18 cellular contexts compared by ENCODE assay signal in genomic region chr14:103187911-103188310, GRCh38.
"Had no signal": no experiment of that assay in that cellular context is flagged by ENCODE, and none has a peak within 500 bp of the region (broad histone marks: within the 10 kb centered on the region; RNA-seq: fewer than 3 reads in every experiment).

No MANE protein-coding gene starts in this region.

- H3K9me3 ChIP-seq: gastroesophageal sphincter, mucosa of descending colon, thoracic aorta had no signal

- H3K4me1 Mint-ChIP-seq: activated CD4-positive, alpha-beta T cell treated with anti-CD3 and anti-CD28 coated beads, Interleukin-2, amount 10 ng/mL, durations not matched to agents 7 days and 5 days had no signal

- H3K4me3 ChIP-seq: mucosa of descending colon, thoracic aorta had no signal

- H3K27ac ChIP-seq: brain microvascular endothelial cell, thoracic aorta had no signal

- H3K36me3 ChIP-seq: brain microvascular endothelial cell, gastroesophageal sphincter, thoracic aorta had no signal

- DNase-seq: activated CD4-positive, alpha-beta T cell treated with anti-CD3 and anti-CD28 coated beads, Interleukin-2, amount 10 ng/mL, durations not matched to agents 7 days and 5 days; activated CD8-positive, alpha-beta T cell treated with anti-CD3 and anti-CD28 coated beads, Interleukin-2, amount 10 ng/mL, durations not matched to agents 7 days and 5 days; activated gamma-delta T cell treated with Interleukin-2 at 50 U/mL for 16 hours; aorta; brain microvascular endothelial cell; caudate nucleus; effector memory CD8-positive, alpha-beta T cell; head of caudate nucleus; left cardiac atrium; mucosa of descending colon; retina; stimulated activated CD4-positive, alpha-beta T cell treated with anti-CD3 and anti-CD28 coated beads, Interleukin-4, amount 100 ng/mL, for 24 hours; stimulated activated naive CD4-positive, alpha-beta T cell treated with Interleukin-2 at 50 U/mL for 16 hours had no signal

- ATAC-seq: activated CD4-positive, CD25-positive, alpha-beta regulatory T cell treated with anti-CD3 and anti-CD28 coated beads, Interleukin-2, amount 50 U/mL, for 24 hours; activated CD8-positive, alpha-beta T cell treated with anti-CD3 and anti-CD28 coated beads, Interleukin-2, amount 10 ng/mL, durations not matched to agents 7 days and 5 days; effector memory CD8-positive, alpha-beta T cell; gastroesophageal sphincter; left cardiac atrium; mucosa of descending colon had no signal

- H3K4me3 Mint-ChIP-seq: activated CD4-positive, alpha-beta T cell treated with anti-CD3 and anti-CD28 coated beads, Interleukin-2, amount 10 ng/mL, durations not matched to agents 7 days and 5 days; activated CD8-positive, alpha-beta T cell treated with anti-CD3 and anti-CD28 coated beads, Interleukin-2, amount 10 ng/mL, durations not matched to agents 7 days and 5 days; activated T-helper 1 cell treated with anti-CD3 and anti-CD28 coated beads, Interleukin-12 subunit alpha, Interleukin-12 subunit beta, Interleukin-2, Interleukin-4 antibody, amounts not matched to agents 30 ng/mL and 10 ng/mL and 1 ng/mL, durations not matched to agents 14 hours and 24 hours and 36 hours had no signal

- H3K36me3 Mint-ChIP-seq: activated naive CD4-positive, alpha-beta T cell treated with anti-CD3 and anti-CD28 coated beads, Interleukin-2, amount 50 U/mL, for 24 hours had no signal

- H3K9me3 Mint-ChIP-seq: activated CD4-positive, alpha-beta T cell treated with anti-CD3 and anti-CD28 coated beads, Interleukin-2, amount 10 ng/mL, durations not matched to agents 7 days and 5 days; activated naive CD4-positive, alpha-beta T cell treated with anti-CD3 and anti-CD28 coated beads, Interleukin-2, amount 50 U/mL, for 24 hours; activated T-helper 1 cell treated with anti-CD3 and anti-CD28 coated beads, Interleukin-12 subunit alpha, Interleukin-12 subunit beta, Interleukin-2, Interleukin-4 antibody, amounts not matched to agents 30 ng/mL and 10 ng/mL and 1 ng/mL, durations not matched to agents 14 hours and 24 hours and 36 hours; effector memory CD8-positive, alpha-beta T cell had no signal

- H3K27ac Mint-ChIP-seq: activated CD4-positive, alpha-beta T cell treated with anti-CD3 and anti-CD28 coated beads, Interleukin-2, amount 10 ng/mL, durations not matched to agents 7 days and 5 days; activated CD8-positive, alpha-beta T cell treated with anti-CD3 and anti-CD28 coated beads, Interleukin-2, amount 10 ng/mL, durations not matched to agents 7 days and 5 days; activated naive CD4-positive, alpha-beta T cell treated with anti-CD3 and anti-CD28 coated beads, Interleukin-2, amount 50 U/mL, for 24 hours; activated T-helper 1 cell treated with anti-CD3 and anti-CD28 coated beads, Interleukin-12 subunit alpha, Interleukin-12 subunit beta, Interleukin-2, Interleukin-4 antibody, amounts not matched to agents 30 ng/mL and 10 ng/mL and 1 ng/mL, durations not matched to agents 14 hours and 24 hours and 36 hours; effector memory CD8-positive, alpha-beta T cell had no signal
